Comparison of ENCODE assay signal across 18 cellular contexts in genomic region chr13:98490195-98490771, GRCh38.
DNase-seq lines count a peak whose midpoint lies in the region; ATAC-seq and TF ChIP-seq lines count a peak whose summit lies in the region.
"Had no signal": no experiment of that assay in that cellular context is flagged by ENCODE, and none has a peak within 500 bp of the region (broad histone marks: within the 10 kb centered on the region; RNA-seq: fewer than 3 reads in every experiment).

No MANE protein-coding gene starts in this region.

- H4K20me1 ChIP-seq in KMS-11 (ENCODE audit: insufficient read depth), result 0 out of 2 replicates have a peak, but pooled peaks cover 10% of the 10 kb centered on the region

- no peak for TF ChIP-seq EP300 in stomach (IDR thresholded peaks at IDR 0.05)

- no peak overlapping the region for H2AFZ ChIP-seq in KMS-11 (ENCODE audit: low read depth)

- TF ChIP-seq RAD21 in liver (IDR thresholded peaks at IDR 0.05), result peak; percentile 36 to 53

- ATAC-seq in body of pancreas, result no peak
- no peak for ATAC-seq in GM21367 (IDR thresholded peaks at IDR 0.05; ENCODE audit: unreplicated experiment)
- ATAC-seq: left lung, PC-3, psoas muscle had no signal

- WGBS in body of pancreas, 2 donors, result 38 to 41% methylated on average over 8 of the region's 8 CpGs
- WGBS in liver, result 25% methylated on average over 8 of the region's 8 CpGs
- WGBS in stomach, 5 donors, result 42 to 64% (median 44%) methylated on average over 8 of the region's 8 CpGs

- H3K4me2 ChIP-seq in KMS-11, result peak overlapping the region; percentile 43; the same call in 1 of the 2 replicates

- in situ Hi-C loops in GM13976 (cut with MboI; ENCODE audit: low sequenced_read_pairs, unreplicated experiment), result no loop called here

- no peak overlapping the region; the same call in 1 of the 2 replicates for H3K27ac ChIP-seq in KMS-11
- peak overlapping the region in 3 of 4 donors; percentile 18 to 35 (median 25) for H3K27ac ChIP-seq in body of pancreas
- H3K27ac ChIP-seq in liver (ENCODE audit: low read depth in 1 of 2, low read length in 2 of 2), result peak overlapping the region; percentile 11 to 52
- peak overlapping the region; percentile 11 to 50 (median 42) for H3K27ac ChIP-seq in stomach
- H3K27ac ChIP-seq: C4-2B, left lung, psoas muscle had no signal

- peaks cover 43% of the 10 kb centered on the region for H3K79me2 ChIP-seq in KMS-11 (ENCODE audit: insufficient read depth, low read depth)

- H3K4me3 ChIP-seq in KMS-11 (IDR thresholded peaks at IDR 0.05; ENCODE audit: insufficient read depth, low read depth, low read length) (no peak overlapping the region), body of pancreas (no peak overlapping the region), liver (ENCODE audit: low read depth in 1 of 3, low read length in 3 of 3) (no peak overlapping the region), stomach (no peak overlapping the region)
- H3K4me3 ChIP-seq: left lung, psoas muscle had no signal

- no peak overlapping the region for H3K9ac ChIP-seq in KMS-11
- no peak overlapping the region for H3K9ac ChIP-seq in liver (ENCODE audit: low read depth in 1 of 2, low read length in 2 of 2)

- intact Hi-C loops in body of pancreas (cut with DNase I), result loop anchor here (10.0 kb wide), 1 partner anchor 75 kb away; no protein-coding TSS in a partner anchor
- intact Hi-C loops in stomach (cut with DNase I; ENCODE audit: low total_unique reads), result no loop called here

- TF ChIP-seq POLR2A in body of pancreas (IDR thresholded peaks at IDR 0.05) (no peak), stomach (IDR thresholded peaks at IDR 0.05) (no peak)

- H3K9me3 ChIP-seq in body of pancreas (no peaks in the 10 kb centered on the region), liver (ENCODE audit: control insufficient read depth in 4 of 4, low read length in 3 of 4) (no peaks in the 10 kb centered on the region), stomach (no peaks in the 10 kb centered on the region)
- H3K9me3 ChIP-seq: left lung, psoas muscle had no signal

- H3K27me3 ChIP-seq in KMS-11 (ENCODE audit: insufficient read depth, low read depth) (no peaks in the 10 kb centered on the region), body of pancreas (no peaks in the 10 kb centered on the region), liver (ENCODE audit: control insufficient read depth in 4 of 4, insufficient read depth in 4 of 4, low read length in 3 of 4) (no peaks in the 10 kb centered on the region), stomach (no peaks in the 10 kb centered on the region)
- H3K27me3 ChIP-seq: left lung had no signal

- no peak for TF ChIP-seq CTCF in KMS-11 (conservative IDR thresholded peaks at IDR 0.05; ENCODE audit: low read depth, low read length)
- no peak for TF ChIP-seq CTCF in body of pancreas (IDR thresholded peaks at IDR 0.05)
- TF ChIP-seq CTCF in liver (IDR thresholded peaks at IDR 0.05; ENCODE audit: low read depth, low read length, missing input control), result no peak
- no peak for TF ChIP-seq CTCF in stomach (IDR thresholded peaks at IDR 0.05)
- no peak for TF ChIP-seq CTCF in GM13976 (IDR thresholded peaks at IDR 0.05; ENCODE audit: borderline replicate concordance, control extremely low read depth, extremely low read depth, insufficient read depth, missing control alignments)

- no peaks in the 10 kb centered on the region for H3K36me3 ChIP-seq in KMS-11 (ENCODE audit: insufficient read depth)
- H3K36me3 ChIP-seq in body of pancreas (replicated peaks in 1 of 2; ENCODE audit: insufficient read depth in 1 of 2, low read depth in 2 of 2), result no peaks in the 10 kb centered on the region
- H3K36me3 ChIP-seq in liver (ENCODE audit: control insufficient read depth in 4 of 4, insufficient read depth in 3 of 4, low read depth in 1 of 4, low read length in 3 of 4), result peaks cover 0 to 2% (median 0%) of the 10 kb centered on the region in 4 donors
- peaks cover 0 to 4% (median 1%) of the 10 kb centered on the region in 4 donors for H3K36me3 ChIP-seq in stomach
- H3K36me3 ChIP-seq: left lung had no signal

- H3K4me1 ChIP-seq in KMS-11 (ENCODE audit: low read depth, poor library complexity, severe bottlenecking) (peaks cover 72% of the 10 kb centered on the region), body of pancreas (peaks cover 32% of the 10 kb centered on the region), liver (ENCODE audit: control insufficient read depth in 4 of 4, insufficient read depth in 4 of 4, low read length in 3 of 4) (peaks cover 12 to 34% (median 25%) of the 10 kb centered on the region in 4 donors), stomach (peaks cover 42 to 95% (median 63%) of the 10 kb centered on the region in 4 donors)

- no peak for DNase-seq in body of pancreas
- no peak for DNase-seq in stomach
- DNase-seq in NCI-H82 (lab: John Stamatoyannopoulos, UW), result no peak
- DNase-seq in GM13976 (ENCODE audit: low spot score), result no peak
- DNase-seq: activated gamma-delta T cell treated with Interleukin-2 at 50 U/mL for 16 hours; cortex of kidney; DND-41; hippocampal formation; left lung; NCI-H1930; NCI-H510A; PC-3; psoas muscle; stimulated activated CD4-positive, alpha-beta T cell treated with anti-CD3 and anti-CD28 coated beads, Interleukin-15, amount 100 ng/mL, for 24 hours had no signal

TF ChIP-seq in liver, 16 proteins besides CTCF, POLR2A, EP300 and RAD21:
- TF ChIP-seq ATF3 (IDR thresholded peaks at IDR 0.05) (no peak), SP1 (IDR thresholded peaks at IDR 0.05) (peak; percentile 84), EGR1 (IDR thresholded peaks at IDR 0.05; ENCODE audit: low read depth in 2 of 2) (no peak), NR2F2 (IDR thresholded peaks at IDR 0.05) (no peak), ZBTB33 (IDR thresholded peaks at IDR 0.05) (peak; percentile 47), JUND (IDR thresholded peaks at IDR 0.05) (peak in 1 of 2 donors; percentile 32), GABPA (IDR thresholded peaks at IDR 0.05 in 1 of 2, conservative IDR thresholded peaks at IDR 0.05 in 1 of 2) (peak in 1 of 2 donors; percentile 46), MAX (IDR thresholded peaks at IDR 0.05) (peak; percentile 71), REST (IDR thresholded peaks at IDR 0.05) (peak; percentile 43), YY1 (IDR thresholded peaks at IDR 0.05) (peak; percentile 63), TAF1 (conservative IDR thresholded peaks at IDR 0.05) (no peak), FOXA1 (IDR thresholded peaks at IDR 0.05) (peak; percentile 66), HNF4G (IDR thresholded peaks at IDR 0.05) (peak; percentile 55), RXRA (IDR thresholded peaks at IDR 0.05) (peak; percentile 79 to 89), FOXA2 (IDR thresholded peaks at IDR 0.05) (peak; percentile 77), HNF4A (conservative IDR thresholded peaks at IDR 0.05) (peak; percentile 88 to 89)
